In the genomic region with DNA sequence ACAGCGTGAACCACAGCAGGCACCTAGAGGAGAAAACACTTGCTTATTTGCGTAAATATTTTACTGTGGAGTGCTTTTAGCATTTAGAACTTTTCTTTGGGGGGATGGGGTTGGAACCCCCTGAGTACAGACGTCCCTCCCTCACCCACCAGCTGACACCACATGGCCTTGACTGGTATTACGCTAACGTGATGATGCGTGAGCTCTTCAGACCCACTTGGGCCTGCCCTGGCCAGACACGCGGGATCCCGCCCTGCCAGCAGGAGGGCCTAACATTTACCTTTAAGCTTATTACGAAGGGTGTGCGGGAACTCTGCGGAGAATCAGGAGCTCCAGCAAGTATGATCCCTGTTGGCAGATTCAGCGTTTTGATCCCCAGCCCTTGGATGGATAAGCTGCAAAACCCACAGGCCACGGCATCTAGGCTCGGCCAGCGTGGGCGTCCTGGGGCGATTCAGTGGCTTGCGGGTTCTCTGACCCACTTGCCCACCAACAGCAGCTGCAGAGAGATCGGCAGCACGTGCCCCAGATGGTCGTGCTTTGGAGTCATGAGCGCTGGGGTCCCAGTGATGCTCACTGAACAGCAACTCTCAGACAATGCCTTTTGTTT, we compare ENCODE assay signal across 24 cellular contexts.
DNase-seq lines count a peak whose midpoint lies in the region; FAIRE-seq and TF ChIP-seq lines count a peak whose summit lies in the region.
"Had no signal": no experiment of that assay in that cellular context is flagged by ENCODE, and none has a peak within 500 bp of the region (broad histone marks: within the 10 kb centered on the region; RNA-seq: fewer than 3 reads in every experiment).

No MANE protein-coding gene starts in this region.

- no peak for FAIRE-seq in kidney (lab: Jason Lieb, UNC)
- FAIRE-seq: bronchial epithelial cell, GM19239 had no signal

- no peaks in the 10 kb centered on the region for H3K27me3 Mint-ChIP-seq in osteocyte (ENCODE audit: unreplicated experiment)
- H3K27me3 Mint-ChIP-seq: activated naive CD8-positive, alpha-beta T cell treated with anti-CD3 and anti-CD28 coated beads, Interleukin-2, amount 10 ng/mL, durations not matched to agents 7 days and 5 days; CD4-positive, alpha-beta T cell; memory B cell; T-cell had no signal

- H3K27ac Mint-ChIP-seq in osteocyte (ENCODE audit: unreplicated experiment): no peak overlapping the region
- H3K27ac Mint-ChIP-seq: activated CD8-positive, alpha-beta T cell treated with anti-CD3 and anti-CD28 coated beads, Interleukin-2, amount 10 ng/mL, durations not matched to agents 7 days and 5 days; activated naive CD8-positive, alpha-beta T cell treated with anti-CD3 and anti-CD28 coated beads, Interleukin-2, amount 10 ng/mL, durations not matched to agents 7 days and 5 days; CD4-positive, alpha-beta T cell; memory B cell; nephron; T-cell had no signal

- peak; percentile 4 for DNase-seq in NCI-H82 (lab: John Stamatoyannopoulos, UW)
- DNase-seq in NCI-H82 treated with DMSO at 0.1 percent for 48 hours (lab: John Stamatoyannopoulos, UW; ENCODE audit: unreplicated experiment): no peak
- DNase-seq in kidney: peak; percentile 38
- no peak for DNase-seq in NOMO-1 treated with DMSO at 0.1 percent for 48 hours (lab: John Stamatoyannopoulos, UW; ENCODE audit: unreplicated experiment)
- DNase-seq in epidermal melanocyte (ENCODE audit: insufficient read length, low spot score): no peak
- DNase-seq in activated CD4-positive, alpha-beta T cell treated with anti-CD3 and anti-CD28 coated beads, Interleukin-2, amount 50 U/mL, for 48 hours: no peak
- DNase-seq in osteocyte (ENCODE audit: extremely low spot score, unreplicated experiment): no peak
- DNase-seq: activated CD8-positive, alpha-beta T cell treated with anti-CD3 and anti-CD28 coated beads, Interleukin-2, amount 10 ng/mL, durations not matched to agents 7 days and 5 days; activated naive CD8-positive, alpha-beta T cell treated with anti-CD3 and anti-CD28 coated beads, Interleukin-2, amount 10 ng/mL, durations not matched to agents 7 days and 5 days; activated T-cell treated with anti-CD3 and anti-CD28 coated beads, Interleukin-2, amount 50 U/mL, for 48 hours; CD4-positive, alpha-beta T cell; esophagus squamous epithelium; islet precursor cell; MM.1S; NCI-H2107; stimulated activated naive CD8-positive, alpha-beta T cell treated with anti-CD3 and anti-CD28 coated beads, Interleukin-15, Interleukin-2, amounts not matched to agents 100 U/mL and 50 U/mL, for 24 hours; T-cell; upper lobe of left lung had no signal

- H3K36me3 ChIP-seq in kidney (ENCODE audit: control insufficient read depth in 1 of 2, insufficient read depth in 2 of 2, low read length in 2 of 2): no peaks in the 10 kb centered on the region
- H3K36me3 ChIP-seq: esophagus squamous epithelium, upper lobe of left lung had no signal

- H3K4me3 Mint-ChIP-seq in osteocyte (ENCODE audit: unreplicated experiment): no peak overlapping the region
- H3K4me3 Mint-ChIP-seq: activated CD8-positive, alpha-beta T cell treated with anti-CD3 and anti-CD28 coated beads, Interleukin-2, amount 10 ng/mL, durations not matched to agents 7 days and 5 days; activated naive CD8-positive, alpha-beta T cell treated with anti-CD3 and anti-CD28 coated beads, Interleukin-2, amount 10 ng/mL, durations not matched to agents 7 days and 5 days; CD4-positive, alpha-beta T cell; memory B cell; nephron; T-cell had no signal

- H3K27ac ChIP-seq in VCaP (no peak overlapping the region), kidney (ENCODE audit: low read depth in 2 of 2, low read length in 2 of 2) (no peak overlapping the region)
- H3K27ac ChIP-seq: dorsolateral prefrontal cortex, esophagus squamous epithelium, upper lobe of left lung had no signal

- no peaks in the 10 kb centered on the region for H3K4me1 ChIP-seq in kidney (ENCODE audit: control insufficient read depth in 1 of 2, insufficient read depth in 1 of 2, low read depth in 1 of 2, low read length in 2 of 2)
- H3K4me1 ChIP-seq: esophagus squamous epithelium, upper lobe of left lung had no signal

- H3K4me1 Mint-ChIP-seq in osteocyte (ENCODE audit: unreplicated experiment): no peaks in the 10 kb centered on the region
- H3K4me1 Mint-ChIP-seq: activated naive CD8-positive, alpha-beta T cell treated with anti-CD3 and anti-CD28 coated beads, Interleukin-2, amount 10 ng/mL, durations not matched to agents 7 days and 5 days; memory B cell; T-cell had no signal

- H3K4me3 ChIP-seq in kidney (ENCODE audit: low read length in 2 of 2): no peak overlapping the region
- H3K4me3 ChIP-seq: dorsolateral prefrontal cortex, esophagus squamous epithelium, upper lobe of left lung had no signal

- no peaks in the 10 kb centered on the region for H3K9me3 ChIP-seq in kidney (ENCODE audit: control insufficient read depth in 1 of 2, low read length in 2 of 2)
- H3K9me3 ChIP-seq: esophagus squamous epithelium, upper lobe of left lung had no signal

- no peak overlapping the region for H3K9ac ChIP-seq in kidney (ENCODE audit: low read length in 2 of 2)

- intact Hi-C loops in kidney (cut with DNase I): no loop called here

- H3K9me3 Mint-ChIP-seq in osteocyte (ENCODE audit: unreplicated experiment): no peaks in the 10 kb centered on the region
- H3K9me3 Mint-ChIP-seq: activated naive CD8-positive, alpha-beta T cell treated with anti-CD3 and anti-CD28 coated beads, Interleukin-2, amount 10 ng/mL, durations not matched to agents 7 days and 5 days; CD4-positive, alpha-beta T cell; memory B cell; nephron; T-cell had no signal

- peak; percentile 14; the same call in 1 of the 2 replicates for TF ChIP-seq CTCF in VCaP (conservative IDR thresholded peaks at IDR 0.05)
- no peak for TF ChIP-seq CTCF in kidney (IDR thresholded peaks at IDR 0.05; ENCODE audit: borderline replicate concordance, extremely low read depth, insufficient read depth)
- no peak for TF ChIP-seq CTCF in osteocyte (IDR thresholded peaks at IDR 0.05)

- no peaks in the 10 kb centered on the region for H3K36me3 Mint-ChIP-seq in osteocyte (ENCODE audit: unreplicated experiment)
- H3K36me3 Mint-ChIP-seq: activated naive CD8-positive, alpha-beta T cell treated with anti-CD3 and anti-CD28 coated beads, Interleukin-2, amount 10 ng/mL, durations not matched to agents 7 days and 5 days; memory B cell; T-cell had no signal

Comparison
In these comparisons a context has a peak if more than half of its experiments do, and no peak if none do; other contexts are left out.
1. DNase-seq: peak in NCI-H82 (single experiment) and kidney (single experiment); none in NCI-H82 treated with DMSO at 0.1 percent for 48 hours (single experiment), NOMO-1 treated with DMSO at 0.1 percent for 48 hours (single experiment), epidermal melanocyte (single experiment), activated CD4-positive, alpha-beta T cell treated with anti-CD3 and anti-CD28 coated beads, Interleukin-2, amount 50 U/mL, for 48 hours (0 of 2) and osteocyte (single experiment).